Comparison of ENCODE assay signal across 12 cellular contexts in the genomic region with DNA sequence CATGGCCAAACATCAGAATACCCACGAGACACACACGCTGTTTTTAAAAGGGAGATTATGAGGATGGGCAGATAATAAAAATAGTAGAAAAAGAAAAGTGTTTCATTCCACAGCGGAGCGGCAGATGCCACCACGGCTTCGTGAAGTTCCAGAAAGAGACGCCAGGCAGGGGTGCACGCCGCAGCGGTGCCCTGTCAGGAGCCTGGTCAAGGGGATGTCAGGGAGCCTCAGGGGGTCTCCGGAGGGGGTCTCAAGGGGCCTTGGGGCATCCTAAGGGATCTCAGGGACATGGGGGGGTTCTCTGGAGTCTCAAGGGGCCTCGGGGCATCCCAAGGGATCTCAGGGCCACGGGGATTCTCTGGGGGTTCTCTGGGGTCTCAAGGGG.
DNase-seq lines count a peak whose midpoint lies in the region; TF ChIP-seq lines count a peak whose summit lies in the region.
"Had no signal": no experiment of that assay in that cellular context is flagged by ENCODE, and none has a peak within 500 bp of the region (broad histone marks: within the 10 kb centered on the region; RNA-seq: fewer than 3 reads in every experiment).

No MANE protein-coding gene starts in this region.

- H4K20me1 ChIP-seq in BLaER1 treated with 17β-estradiol and CSF1 and Interleukin-3, amounts not matched to agents 10 nM and 100 nM: peaks cover 0 to 6% (median 0%) of the 10 kb centered on the region in 11 experiments; a peak in 2 of 22 replicates

- H3K36me3 Mint-ChIP-seq in brain: peaks cover 63% of the 10 kb centered on the region
- H3K36me3 Mint-ChIP-seq in endodermal cell (ENCODE audit: low read depth): peaks cover 31% of the 10 kb centered on the region
- H3K36me3 Mint-ChIP-seq in type B pancreatic cell: peaks cover 13% of the 10 kb centered on the region

- H3K27me3 Mint-ChIP-seq in brain: peaks cover 2% of the 10 kb centered on the region
- no peaks in the 10 kb centered on the region for H3K27me3 Mint-ChIP-seq in endodermal cell (ENCODE audit: insufficient read depth)
- H3K27me3 Mint-ChIP-seq in type B pancreatic cell: no peaks in the 10 kb centered on the region

- H3K4me1 Mint-ChIP-seq in brain: peaks cover 18% of the 10 kb centered on the region
- H3K4me1 Mint-ChIP-seq in endodermal cell: peaks cover 6% of the 10 kb centered on the region
- peaks cover 4% of the 10 kb centered on the region for H3K4me1 Mint-ChIP-seq in type B pancreatic cell (ENCODE audit: unreplicated experiment)

- TF ChIP-seq CTCF in brain (conservative IDR thresholded peaks at IDR 0.05): no peak
- no peak for TF ChIP-seq CTCF in endodermal cell (conservative IDR thresholded peaks at IDR 0.05)
- TF ChIP-seq CTCF in type B pancreatic cell (conservative IDR thresholded peaks at IDR 0.05): no peak

- H3K9ac ChIP-seq in BLaER1 treated with 17β-estradiol and CSF1 and Interleukin-3, amounts not matched to agents 10 nM and 100 nM: peak overlapping the region in 1 of 11 experiments; percentile 15; a peak in 1 of 22 replicates
- no peak overlapping the region for H3K9ac ChIP-seq in endodermal cell (ENCODE audit: extremely low read depth, low read length, poor library complexity, severe bottlenecking)
- H3K9ac ChIP-seq: GM23248 had no signal

- peaks cover 0 to 63% (median 39%) of the 10 kb centered on the region in 11 experiments; a peak in 12 of 22 replicates for H3K36me3 ChIP-seq in BLaER1 treated with 17β-estradiol and CSF1 and Interleukin-3, amounts not matched to agents 10 nM and 100 nM
- H3K36me3 ChIP-seq in endodermal cell (ENCODE audit: control insufficient read depth, insufficient read depth, low read length): peaks cover 27% of the 10 kb centered on the region

- peak overlapping the region in 5 of 11 experiments; percentile 29 to 45 (median 32); a peak in 6 of 22 replicates for H3K27ac ChIP-seq in BLaER1 treated with 17β-estradiol and CSF1 and Interleukin-3, amounts not matched to agents 10 nM and 100 nM
- H3K27ac ChIP-seq in endodermal cell (ENCODE audit: low read depth, low read length): no peak overlapping the region
- H3K27ac ChIP-seq: C4-2B, GM23248 had no signal

- H3K4me3 Mint-ChIP-seq in brain (no peak overlapping the region), endodermal cell (no peak overlapping the region), type B pancreatic cell (no peak overlapping the region)
- H3K4me3 Mint-ChIP-seq: CD8-positive, alpha-beta T cell had no signal

- H3K27ac Mint-ChIP-seq in brain (peak overlapping the region in 4 of 5 experiments; percentile 39 to 76 (median 66)), endodermal cell (peak overlapping the region; percentile 59), type B pancreatic cell (no peak overlapping the region)
- H3K27ac Mint-ChIP-seq: CD8-positive, alpha-beta T cell had no signal

- no peaks in the 10 kb centered on the region for H3K9me3 Mint-ChIP-seq in brain
- H3K9me3 Mint-ChIP-seq in endodermal cell: no peaks in the 10 kb centered on the region
- H3K9me3 Mint-ChIP-seq in type B pancreatic cell: no peaks in the 10 kb centered on the region
- H3K9me3 Mint-ChIP-seq: CD8-positive, alpha-beta T cell had no signal

- H3K9me3 ChIP-seq in BLaER1 treated with 17β-estradiol and CSF1 and Interleukin-3, amounts not matched to agents 10 nM and 100 nM (replicated peaks in 1 of 11): no peaks in the 10 kb centered on the region
- no peaks in the 10 kb centered on the region for H3K9me3 ChIP-seq in endodermal cell (ENCODE audit: control insufficient read depth, low read length)

- DNase-seq in endodermal cell (no peak), type B pancreatic cell (ENCODE audit: extremely low spot score, unreplicated experiment) (peak; percentile 40), T-helper 9 cell (no peak), HPDE6-E6E7 (ENCODE audit: extremely low spot score) (no peak)
- DNase-seq in central memory CD4-positive, alpha-beta T cell: no peak
- DNase-seq: ACHN, GM23248 had no signal

- 93 to 98% methylated on average over 9 to 13 of the region's 13 CpGs for WGBS in endodermal cell (ENCODE audit: insufficient coverage in 1 of 2, insufficient read length in 1 of 2), 2 experiments

- H3K4me1 ChIP-seq in BLaER1 treated with 17β-estradiol and CSF1 and Interleukin-3, amounts not matched to agents 10 nM and 100 nM: peaks cover 19 to 34% (median 30%) of the 10 kb centered on the region in 10 experiments
- H3K4me1 ChIP-seq in endodermal cell (ENCODE audit: control insufficient read depth, insufficient read depth, low read length): no peaks in the 10 kb centered on the region

- H3K27me3 ChIP-seq in BLaER1 treated with 17β-estradiol and CSF1 and Interleukin-3, amounts not matched to agents 10 nM and 100 nM: no peaks in the 10 kb centered on the region
- no peaks in the 10 kb centered on the region for H3K27me3 ChIP-seq in endodermal cell (ENCODE audit: control insufficient read depth, insufficient read depth, low read length, poor library complexity, severe bottlenecking)

- H3K4me2 ChIP-seq in BLaER1 treated with 17β-estradiol and CSF1 and Interleukin-3, amounts not matched to agents 10 nM and 100 nM: peak overlapping the region; percentile 60 to 84 (median 73)

- H3K4me3 ChIP-seq in BLaER1 treated with 17β-estradiol and CSF1 and Interleukin-3, amounts not matched to agents 10 nM and 100 nM: no peak overlapping the region
- H3K4me3 ChIP-seq in endodermal cell (ENCODE audit: low read length): no peak overlapping the region
- H3K4me3 ChIP-seq: GM12878, GM23248 had no signal
